9 cellular contexts compared by ENCODE assay signal in genomic region chr1:2190491-2190976, GRCh38. TPM values are rescaled to one million over a fixed set of nuclear protein-coding genes. Genes with fewer than 3 reads are reported as not detected.
DNase-seq lines count a peak whose midpoint lies in the region; ATAC-seq and TF ChIP-seq lines count a peak whose summit lies in the region.
"Had no signal": no experiment of that assay in that cellular context is flagged by ENCODE, and none has a peak within 500 bp of the region (broad histone marks: within the 10 kb centered on the region; RNA-seq: fewer than 3 reads in every experiment).

No MANE protein-coding gene starts in this region.

- peaks cover 22% of the 10 kb centered on the region for H3K4me1 ChIP-seq in colonic mucosa
- H3K4me1 ChIP-seq in mucosa of rectum (ENCODE audit: control insufficient read depth in 2 of 2, insufficient read depth in 2 of 2, low read length in 2 of 2) = peaks cover 24 to 28% of the 10 kb centered on the region in 2 donors
- H3K4me1 ChIP-seq in upper lobe of right lung = peaks cover 46% of the 10 kb centered on the region

- no peak for TF ChIP-seq CTCF in colonic mucosa (IDR thresholded peaks at IDR 0.05)
- TF ChIP-seq CTCF in upper lobe of right lung (IDR thresholded peaks at IDR 0.05) = no peak

- H3K9ac ChIP-seq in colonic mucosa (ENCODE audit: low read depth in 2 of 2, low read length in 2 of 2) (peak overlapping the region; percentile 78 to 93), mucosa of rectum (ENCODE audit: low read depth in 1 of 2, low read length in 2 of 2) (peak overlapping the region; percentile 68 to 92)

- peak overlapping the region; percentile 42 for H3K27ac Mint-ChIP-seq in activated naive CD4-positive, alpha-beta T cell treated with anti-CD3 and anti-CD28 coated beads, Interleukin-2, amount 10 ng/mL, durations not matched to agents 7 days and 5 days
- peak overlapping the region in 1 of 2 donors; percentile 77 for H3K27ac Mint-ChIP-seq in activated naive CD4-positive, alpha-beta T cell treated with anti-CD3 and anti-CD28 coated beads, Interleukin-2, amount 50 U/mL, for 72 hours

- H3K9me3 ChIP-seq in colonic mucosa = no peaks in the 10 kb centered on the region
- no peaks in the 10 kb centered on the region for H3K9me3 ChIP-seq in mucosa of rectum (ENCODE audit: control insufficient read depth in 2 of 2, low read length in 2 of 2)
- no peaks in the 10 kb centered on the region for H3K9me3 ChIP-seq in upper lobe of right lung

- H3K36me3 Mint-ChIP-seq in activated naive CD4-positive, alpha-beta T cell treated with anti-CD3 and anti-CD28 coated beads, Interleukin-2, amount 10 ng/mL, durations not matched to agents 7 days and 5 days = peaks cover 4% of the 10 kb centered on the region
- no peaks in the 10 kb centered on the region for H3K36me3 Mint-ChIP-seq in activated naive CD4-positive, alpha-beta T cell treated with anti-CD3 and anti-CD28 coated beads, Interleukin-2, amount 50 U/mL, for 72 hours

- peak overlapping the region; percentile 96 for H3K27ac ChIP-seq in colonic mucosa
- H3K27ac ChIP-seq in mucosa of rectum (ENCODE audit: low read depth in 2 of 2, low read length in 2 of 2) = peak overlapping the region; percentile 95 to 97
- peak overlapping the region; percentile 91 for H3K27ac ChIP-seq in upper lobe of right lung

- no peaks in the 10 kb centered on the region for H3K36me3 ChIP-seq in colonic mucosa
- peaks cover 3 to 5% of the 10 kb centered on the region in 2 donors for H3K36me3 ChIP-seq in mucosa of rectum (ENCODE audit: control insufficient read depth in 2 of 2, insufficient read depth in 2 of 2, low read length in 2 of 2)
- peaks cover 6% of the 10 kb centered on the region for H3K36me3 ChIP-seq in upper lobe of right lung

- DNase-seq in activated naive CD4-positive, alpha-beta T cell treated with anti-CD3 and anti-CD28 coated beads, Interleukin-2, amount 10 ng/mL, durations not matched to agents 7 days and 5 days = no peak
- DNase-seq in activated naive CD4-positive, alpha-beta T cell treated with anti-CD3 and anti-CD28 coated beads, Interleukin-2, amount 50 U/mL, for 72 hours (ENCODE audit: low spot score in 2 of 2) = no peak
- DNase-seq in colonic mucosa = peak; percentile 22
- DNase-seq in upper lobe of right lung = no peak
- no peak for DNase-seq in HCEC 1CT
- DNase-seq in NCI-H1048 (lab: John Stamatoyannopoulos, UW) = no peak
- DNase-seq in activated effector memory CD4-positive, alpha-beta T cell treated with Interleukin-2 at 50 U/mL for 16 hours = no peak
- DNase-seq: activated CD4-positive, alpha-beta T cell treated with anti-CD3 and anti-CD28 coated beads, Interleukin-2, amount 50 U/mL, for 1 hour had no signal

- CTCF ChIA-PET in activated naive CD4-positive, alpha-beta T cell treated with anti-CD3 and anti-CD28 coated beads, Interleukin-2, amount 10 ng/mL, durations not matched to agents 7 days and 5 days (lab: Charles Lee) = interaction anchor here (0.8 to 4.2 kb wide), 4 partner anchors 12 to 192 kb away, joined by 3 to 19 read pairs (median 4); no protein-coding TSS in a partner anchor

- H3K27me3 Mint-ChIP-seq in activated naive CD4-positive, alpha-beta T cell treated with anti-CD3 and anti-CD28 coated beads, Interleukin-2, amount 10 ng/mL, durations not matched to agents 7 days and 5 days = no peaks in the 10 kb centered on the region

- peaks cover 30% of the 10 kb centered on the region for H3K4me1 Mint-ChIP-seq in activated naive CD4-positive, alpha-beta T cell treated with anti-CD3 and anti-CD28 coated beads, Interleukin-2, amount 10 ng/mL, durations not matched to agents 7 days and 5 days

- H3K27me3 ChIP-seq in colonic mucosa (no peaks in the 10 kb centered on the region), mucosa of rectum (ENCODE audit: control insufficient read depth in 2 of 2, insufficient read depth in 2 of 2, low read length in 2 of 2) (no peaks in the 10 kb centered on the region), upper lobe of right lung (no peaks in the 10 kb centered on the region)

- ATAC-seq in activated naive CD4-positive, alpha-beta T cell treated with anti-CD3 and anti-CD28 coated beads, Interleukin-2, amount 50 U/mL, for 72 hours = no peak
- ATAC-seq in upper lobe of right lung = no peak

- H3K4me3 ChIP-seq in colonic mucosa (peak overlapping the region; percentile 52), mucosa of rectum (ENCODE audit: low read length in 2 of 2) (peak overlapping the region; percentile 67 to 80), upper lobe of right lung (peak overlapping the region; percentile 56)

- peak overlapping the region; percentile 51 for H3K4me3 Mint-ChIP-seq in activated naive CD4-positive, alpha-beta T cell treated with anti-CD3 and anti-CD28 coated beads, Interleukin-2, amount 10 ng/mL, durations not matched to agents 7 days and 5 days

- intact Hi-C loops in colonic mucosa (cut with DNase I) (loop anchor here (10.0 kb wide), 1 partner anchor 454 kb away; no protein-coding TSS in a partner anchor), upper lobe of right lung (cut with DNase I) (loop anchor here (10.0 kb wide), 1 partner anchor 124 kb away; no protein-coding TSS in a partner anchor)

- H3K9me3 Mint-ChIP-seq in activated naive CD4-positive, alpha-beta T cell treated with anti-CD3 and anti-CD28 coated beads, Interleukin-2, amount 10 ng/mL, durations not matched to agents 7 days and 5 days = no peaks in the 10 kb centered on the region
- no peaks in the 10 kb centered on the region for H3K9me3 Mint-ChIP-seq in activated naive CD4-positive, alpha-beta T cell treated with anti-CD3 and anti-CD28 coated beads, Interleukin-2, amount 50 U/mL, for 72 hours

RNA-seq across cellular contexts. Expression of gene FAAP20, which starts 4.0 kb away (rescaled TPM):
- total RNA-seq in activated naive CD4-positive, alpha-beta T cell treated with anti-CD3 and anti-CD28 coated beads, Interleukin-2, amount 50 U/mL, for 72 hours = 10 to 100 TPM; 59.1 to 66.9 TPM
- 10 to 100 TPM; 29.9 to 53.7 TPM for total RNA-seq in colonic mucosa
- total RNA-seq in upper lobe of right lung = 55.3 TPM

RNA-seq across cellular contexts. Expression of gene SKI, which starts 37.6 kb away (rescaled TPM):
- total RNA-seq in activated naive CD4-positive, alpha-beta T cell treated with anti-CD3 and anti-CD28 coated beads, Interleukin-2, amount 50 U/mL, for 72 hours = 10 to 100 TPM; 26.6 to 43.8 TPM
- 10 to 100 TPM; 31.0 to 36.1 TPM for total RNA-seq in colonic mucosa
- 89.6 TPM for total RNA-seq in upper lobe of right lung
